8 cellular contexts compared by ENCODE assay signal in genomic region chr7:101754432-101755159, GRCh38.
DNase-seq lines count a peak whose midpoint lies in the region; ATAC-seq and TF ChIP-seq lines count a peak whose summit lies in the region.

No MANE protein-coding gene starts in this region.

- 32 to 36% methylated on average over 22 of the region's 22 CpGs for WGBS in testis, 2 donors

- CTCF ChIA-PET in HEK293T (lab: Yijun Ruan, JAX): no interaction called here

- H3K36me3 Mint-ChIP-seq in activated T-helper 1 cell treated with anti-CD3 and anti-CD28 coated beads, Interleukin-12 subunit alpha, Interleukin-12 subunit beta, Interleukin-2, Interleukin-4 antibody, amounts not matched to agents 30 ng/mL and 10 ng/mL and 1 ng/mL, durations not matched to agents 14 hours and 24 hours and 36 hours (ENCODE audit: low read depth): no peaks in the 10 kb centered on the region

- no peaks in the 10 kb centered on the region for H3K9me3 ChIP-seq in testis

- intact Hi-C loops in activated T-helper 1 cell treated with anti-CD3 and anti-CD28 coated beads, Interleukin-12 subunit alpha, Interleukin-12 subunit beta, Interleukin-2, Interleukin-4 antibody, amounts not matched to agents 30 ng/mL and 10 ng/mL and 1 ng/mL, durations not matched to agents 14 hours and 24 hours and 36 hours (cut with micrococcal nuclease): loop anchor here (1.0 to 2.0 kb wide), 2 partner anchors 11 to 60 kb away; no protein-coding TSS in a partner anchor
- intact Hi-C loops in testis (cut with DNase I; ENCODE audit: low total_unique reads): no loop called here

- POLR2A ChIA-PET in HEK293T (lab: Yijun Ruan, JAX): no interaction called here

- no peaks in the 10 kb centered on the region for H3K27me3 Mint-ChIP-seq in activated T-helper 1 cell treated with anti-CD3 and anti-CD28 coated beads, Interleukin-12 subunit alpha, Interleukin-12 subunit beta, Interleukin-2, Interleukin-4 antibody, amounts not matched to agents 30 ng/mL and 10 ng/mL and 1 ng/mL, durations not matched to agents 14 hours and 24 hours and 36 hours (ENCODE audit: insufficient read depth)

- H3K9me3 Mint-ChIP-seq in activated T-helper 1 cell treated with anti-CD3 and anti-CD28 coated beads, Interleukin-12 subunit alpha, Interleukin-12 subunit beta, Interleukin-2, Interleukin-4 antibody, amounts not matched to agents 30 ng/mL and 10 ng/mL and 1 ng/mL, durations not matched to agents 14 hours and 24 hours and 36 hours: no peaks in the 10 kb centered on the region

- H3K27ac ChIP-seq in testis: no peak overlapping the region

- H3K4me1 Mint-ChIP-seq in activated T-helper 1 cell treated with anti-CD3 and anti-CD28 coated beads, Interleukin-12 subunit alpha, Interleukin-12 subunit beta, Interleukin-2, Interleukin-4 antibody, amounts not matched to agents 30 ng/mL and 10 ng/mL and 1 ng/mL, durations not matched to agents 14 hours and 24 hours and 36 hours (ENCODE audit: low read depth): peaks cover 15% of the 10 kb centered on the region

- no peaks in the 10 kb centered on the region for H3K36me3 ChIP-seq in testis (ENCODE audit: low read depth, missing control alignments)

- H3K27me3 ChIP-seq in testis: no peaks in the 10 kb centered on the region

- H3K4me3 Mint-ChIP-seq in activated T-helper 1 cell treated with anti-CD3 and anti-CD28 coated beads, Interleukin-12 subunit alpha, Interleukin-12 subunit beta, Interleukin-2, Interleukin-4 antibody, amounts not matched to agents 30 ng/mL and 10 ng/mL and 1 ng/mL, durations not matched to agents 14 hours and 24 hours and 36 hours: peak overlapping the region; percentile 84

- H3K27ac Mint-ChIP-seq in activated T-helper 1 cell treated with anti-CD3 and anti-CD28 coated beads, Interleukin-12 subunit alpha, Interleukin-12 subunit beta, Interleukin-2, Interleukin-4 antibody, amounts not matched to agents 30 ng/mL and 10 ng/mL and 1 ng/mL, durations not matched to agents 14 hours and 24 hours and 36 hours: peak overlapping the region; percentile 78

- TF ChIP-seq POLR2A in testis (IDR thresholded peaks at IDR 0.05): no peak

- H3K4me1 ChIP-seq in testis: peaks cover 2% of the 10 kb centered on the region

- no peak for TF ChIP-seq CTCF in testis (IDR thresholded peaks at IDR 0.05)

- DNase-seq in AG08395 (ENCODE audit: low spot score) (peak; percentile 36), HEK293T (ENCODE audit: extremely low spot score) (peak; percentile 39), kidney tubule cell (ENCODE audit: low spot score) (peak; percentile 35), testis (no peak), NAMALWA (ENCODE audit: low spot score) (no peak), NCI-H345 treated with DMSO at 0.1 percent for 48 hours (lab: John Stamatoyannopoulos, UW; ENCODE audit: unreplicated experiment) (no peak)
- DNase-seq in activated T-helper 1 cell treated with anti-CD3 and anti-CD28 coated beads, Interleukin-12 subunit alpha, Interleukin-12 subunit beta, Interleukin-2, Interleukin-4 antibody, amounts not matched to agents 30 ng/mL and 10 ng/mL and 1 ng/mL, durations not matched to agents 14 hours and 24 hours and 36 hours (ENCODE audit: low spot score): no peak

- peak overlapping the region; percentile 34 to 58 for H3K4me3 ChIP-seq in testis

- ATAC-seq in HG02623 (IDR thresholded peaks at IDR 0.05; ENCODE audit: unreplicated experiment): no peak

TF ChIP-seq in HEK293T, 16 proteins besides CTCF, POLR2A, EP300 and RAD21:
- TF ChIP-seq L3MBTL2 (conservative IDR thresholded peaks at IDR 0.05): peak; percentile 64; the same call in 1 of the 2 replicates
- no peak for TF ChIP-seq CTBP1 (IDR thresholded peaks at IDR 0.05; ENCODE audit: borderline replicate concordance)
- no peak for TF ChIP-seq SP1 (IDR thresholded peaks at IDR 0.05)
- TF ChIP-seq ELF4 (IDR thresholded peaks at IDR 0.05): no peak

Comparison
In these comparisons a context has a peak if more than half of its experiments do, and no peak if none do; other contexts are left out.
1. DNase-seq: peak in AG08395 (single experiment), HEK293T (single experiment) and kidney tubule cell (single experiment); none in activated T-helper 1 cell treated with anti-CD3 and anti-CD28 coated beads, Interleukin-12 subunit alpha, Interleukin-12 subunit beta, Interleukin-2, Interleukin-4 antibody, amounts not matched to agents 30 ng/mL and 10 ng/mL and 1 ng/mL, durations not matched to agents 14 hours and 24 hours and 36 hours (single experiment), testis (single experiment), NAMALWA (single experiment) and NCI-H345 treated with DMSO at 0.1 percent for 48 hours (single experiment).